ENCODE assay signal across 1 cellular context in the genomic region with DNA sequence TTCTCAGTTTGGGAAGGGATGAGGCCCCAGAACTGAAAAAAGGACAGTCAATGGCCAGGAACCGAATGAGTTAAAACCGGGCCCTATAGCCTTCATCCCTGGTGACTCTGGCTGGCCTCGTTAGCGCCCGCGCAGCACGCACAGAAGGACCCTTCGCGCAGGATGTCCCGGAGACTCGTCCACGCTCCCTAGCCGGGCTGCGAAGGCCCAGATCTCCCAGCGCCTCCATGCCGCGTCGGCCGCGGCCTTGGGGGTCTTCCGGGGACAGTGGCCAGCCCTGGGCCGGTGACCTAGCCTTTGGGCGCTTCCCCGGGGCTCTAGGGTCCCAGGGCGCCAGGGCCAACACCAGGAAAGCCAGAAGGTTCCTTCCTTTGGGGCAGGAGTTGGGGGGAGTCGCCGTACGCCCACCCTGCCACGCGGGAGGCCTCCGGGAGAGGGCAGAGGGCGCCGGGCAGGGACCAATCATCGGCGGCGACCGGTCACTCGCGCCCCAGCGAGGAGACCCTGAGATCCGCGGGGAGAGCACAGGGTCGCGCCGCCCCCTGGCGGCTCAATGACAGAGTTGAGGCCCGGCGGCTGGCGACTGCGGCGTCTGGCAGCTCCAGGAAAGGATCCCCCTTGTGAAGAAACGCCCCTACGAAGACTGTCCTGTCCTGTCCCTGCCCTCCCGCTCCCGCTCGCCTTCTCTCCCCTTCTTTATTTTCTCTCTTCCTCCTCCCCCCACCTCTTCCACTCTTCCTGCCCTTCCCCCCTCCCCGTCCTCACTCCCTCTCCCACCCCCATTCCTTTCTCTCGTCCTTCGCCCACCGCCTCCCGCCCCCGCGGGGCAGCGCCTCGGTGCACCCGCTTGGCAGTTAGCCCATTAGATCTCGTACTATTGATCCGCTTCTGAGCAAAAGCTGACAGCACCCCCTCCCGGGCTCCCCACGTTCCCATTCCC.
TF ChIP-seq lines count a peak whose summit lies in the region.

No MANE protein-coding gene starts in this region.

TF ChIP-seq in HEK293, 187 proteins besides CTCF, POLR2A, EP300 and RAD21 (continued from another document and continues in another):
- TF ChIP-seq ZNF639 (tag by site-specific recombination; IDR thresholded peaks at IDR 0.05): no peak
- no peak for TF ChIP-seq ZNF48 (tag by site-specific recombination; IDR thresholded peaks at IDR 0.05)
- TF ChIP-seq, protein P1, sequence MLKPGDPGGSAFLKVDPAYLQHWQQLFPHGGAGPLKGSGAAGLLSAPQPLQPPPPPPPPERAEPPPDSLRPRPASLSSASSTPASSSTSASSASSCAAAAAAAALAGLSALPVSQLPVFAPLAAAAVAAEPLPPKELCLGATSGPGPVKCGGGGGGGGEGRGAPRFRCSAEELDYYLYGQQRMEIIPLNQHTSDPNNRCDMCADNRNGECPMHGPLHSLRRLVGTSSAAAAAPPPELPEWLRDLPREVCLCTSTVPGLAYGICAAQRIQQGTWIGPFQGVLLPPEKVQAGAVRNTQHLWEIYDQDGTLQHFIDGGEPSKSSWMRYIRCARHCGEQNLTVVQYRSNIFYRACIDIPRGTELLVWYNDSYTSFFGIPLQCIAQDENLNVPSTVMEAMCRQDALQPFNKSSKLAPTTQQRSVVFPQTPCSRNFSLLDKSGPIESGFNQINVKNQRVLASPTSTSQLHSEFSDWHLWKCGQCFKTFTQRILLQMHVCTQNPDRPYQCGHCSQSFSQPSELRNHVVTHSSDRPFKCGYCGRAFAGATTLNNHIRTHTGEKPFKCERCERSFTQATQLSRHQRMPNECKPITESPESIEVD (tag by site-specific recombination; IDR thresholded peaks at IDR 0.05): no peak
- TF ChIP-seq ZNF544 (tag by site-specific recombination; IDR thresholded peaks at IDR 0.05): no peak
- TF ChIP-seq ZFP69B (tag by site-specific recombination; IDR thresholded peaks at IDR 0.05): peak; percentile 37; the same call in 1 of the 2 replicates
- TF ChIP-seq ZNF24 (tag by site-specific recombination; IDR thresholded peaks at IDR 0.05): no peak
- no peak for TF ChIP-seq BCL6B (tag by site-specific recombination; IDR thresholded peaks at IDR 0.05)
- no peak for TF ChIP-seq ZNF624 (tag by site-specific recombination; IDR thresholded peaks at IDR 0.05)
- peak; percentile 46; the same call in 1 of the 2 replicates for TF ChIP-seq ZBTB48 (tag by site-specific recombination; IDR thresholded peaks at IDR 0.05)
- no peak for TF ChIP-seq ZNF623 (tag by site-specific recombination; IDR thresholded peaks at IDR 0.05)
- TF ChIP-seq, protein P2, sequence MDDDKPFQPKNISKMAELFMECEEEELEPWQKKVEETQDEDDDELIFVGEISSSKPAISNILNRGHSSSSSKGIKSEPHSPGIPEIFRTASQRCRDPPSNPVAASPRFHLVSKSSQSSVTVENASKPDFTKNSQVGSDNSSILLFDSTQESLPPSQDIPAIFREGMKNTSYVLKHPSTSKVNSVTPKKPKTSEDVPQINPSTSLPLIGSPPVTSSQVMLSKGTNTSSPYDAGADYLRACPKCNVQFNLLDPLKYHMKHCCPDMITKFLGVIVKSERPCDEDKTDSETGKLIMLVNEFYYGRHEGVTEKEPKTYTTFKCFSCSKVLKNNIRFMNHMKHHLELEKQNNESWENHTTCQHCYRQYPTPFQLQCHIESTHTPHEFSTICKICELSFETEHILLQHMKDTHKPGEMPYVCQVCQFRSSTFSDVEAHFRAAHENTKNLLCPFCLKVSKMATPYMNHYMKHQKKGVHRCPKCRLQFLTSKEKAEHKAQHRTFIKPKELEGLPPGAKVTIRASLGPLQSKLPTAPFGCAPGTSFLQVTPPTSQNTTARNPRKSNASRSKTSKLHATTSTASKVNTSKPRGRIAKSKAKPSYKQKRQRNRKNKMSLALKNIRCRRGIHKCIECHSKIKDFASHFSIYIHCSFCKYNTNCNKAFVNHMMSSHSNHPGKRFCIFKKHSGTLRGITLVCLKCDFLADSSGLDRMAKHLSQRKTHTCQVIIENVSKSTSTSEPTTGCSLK (tag by site-specific recombination; IDR thresholded peaks at IDR 0.05): no peak
- no peak for TF ChIP-seq ZNF777 (tag by site-specific recombination; IDR thresholded peaks at IDR 0.05; ENCODE audit: borderline replicate concordance)
- no peak for TF ChIP-seq ZNF521 (tag by site-specific recombination; IDR thresholded peaks at IDR 0.05)
- TF ChIP-seq, protein P3, sequence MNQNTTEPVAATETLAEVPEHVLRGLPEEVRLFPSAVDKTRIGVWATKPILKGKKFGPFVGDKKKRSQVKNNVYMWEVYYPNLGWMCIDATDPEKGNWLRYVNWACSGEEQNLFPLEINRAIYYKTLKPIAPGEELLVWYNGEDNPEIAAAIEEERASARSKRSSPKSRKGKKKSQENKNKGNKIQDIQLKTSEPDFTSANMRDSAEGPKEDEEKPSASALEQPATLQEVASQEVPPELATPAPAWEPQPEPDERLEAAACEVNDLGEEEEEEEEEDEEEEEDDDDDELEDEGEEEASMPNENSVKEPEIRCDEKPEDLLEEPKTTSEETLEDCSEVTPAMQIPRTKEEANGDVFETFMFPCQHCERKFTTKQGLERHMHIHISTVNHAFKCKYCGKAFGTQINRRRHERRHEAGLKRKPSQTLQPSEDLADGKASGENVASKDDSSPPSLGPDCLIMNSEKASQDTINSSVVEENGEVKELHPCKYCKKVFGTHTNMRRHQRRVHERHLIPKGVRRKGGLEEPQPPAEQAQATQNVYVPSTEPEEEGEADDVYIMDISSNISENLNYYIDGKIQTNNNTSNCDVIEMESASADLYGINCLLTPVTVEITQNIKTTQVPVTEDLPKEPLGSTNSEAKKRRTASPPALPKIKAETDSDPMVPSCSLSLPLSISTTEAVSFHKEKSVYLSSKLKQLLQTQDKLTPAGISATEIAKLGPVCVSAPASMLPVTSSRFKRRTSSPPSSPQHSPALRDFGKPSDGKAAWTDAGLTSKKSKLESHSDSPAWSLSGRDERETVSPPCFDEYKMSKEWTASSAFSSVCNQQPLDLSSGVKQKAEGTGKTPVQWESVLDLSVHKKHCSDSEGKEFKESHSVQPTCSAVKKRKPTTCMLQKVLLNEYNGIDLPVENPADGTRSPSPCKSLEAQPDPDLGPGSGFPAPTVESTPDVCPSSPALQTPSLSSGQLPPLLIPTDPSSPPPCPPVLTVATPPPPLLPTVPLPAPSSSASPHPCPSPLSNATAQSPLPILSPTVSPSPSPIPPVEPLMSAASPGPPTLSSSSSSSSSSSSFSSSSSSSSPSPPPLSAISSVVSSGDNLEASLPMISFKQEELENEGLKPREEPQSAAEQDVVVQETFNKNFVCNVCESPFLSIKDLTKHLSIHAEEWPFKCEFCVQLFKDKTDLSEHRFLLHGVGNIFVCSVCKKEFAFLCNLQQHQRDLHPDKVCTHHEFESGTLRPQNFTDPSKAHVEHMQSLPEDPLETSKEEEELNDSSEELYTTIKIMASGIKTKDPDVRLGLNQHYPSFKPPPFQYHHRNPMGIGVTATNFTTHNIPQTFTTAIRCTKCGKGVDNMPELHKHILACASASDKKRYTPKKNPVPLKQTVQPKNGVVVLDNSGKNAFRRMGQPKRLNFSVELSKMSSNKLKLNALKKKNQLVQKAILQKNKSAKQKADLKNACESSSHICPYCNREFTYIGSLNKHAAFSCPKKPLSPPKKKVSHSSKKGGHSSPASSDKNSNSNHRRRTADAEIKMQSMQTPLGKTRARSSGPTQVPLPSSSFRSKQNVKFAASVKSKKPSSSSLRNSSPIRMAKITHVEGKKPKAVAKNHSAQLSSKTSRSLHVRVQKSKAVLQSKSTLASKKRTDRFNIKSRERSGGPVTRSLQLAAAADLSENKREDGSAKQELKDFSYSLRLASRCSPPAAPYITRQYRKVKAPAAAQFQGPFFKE (tag by site-specific recombination; IDR thresholded peaks at IDR 0.05; ENCODE audit: borderline replicate concordance): no peak
- TF ChIP-seq, protein P4, sequence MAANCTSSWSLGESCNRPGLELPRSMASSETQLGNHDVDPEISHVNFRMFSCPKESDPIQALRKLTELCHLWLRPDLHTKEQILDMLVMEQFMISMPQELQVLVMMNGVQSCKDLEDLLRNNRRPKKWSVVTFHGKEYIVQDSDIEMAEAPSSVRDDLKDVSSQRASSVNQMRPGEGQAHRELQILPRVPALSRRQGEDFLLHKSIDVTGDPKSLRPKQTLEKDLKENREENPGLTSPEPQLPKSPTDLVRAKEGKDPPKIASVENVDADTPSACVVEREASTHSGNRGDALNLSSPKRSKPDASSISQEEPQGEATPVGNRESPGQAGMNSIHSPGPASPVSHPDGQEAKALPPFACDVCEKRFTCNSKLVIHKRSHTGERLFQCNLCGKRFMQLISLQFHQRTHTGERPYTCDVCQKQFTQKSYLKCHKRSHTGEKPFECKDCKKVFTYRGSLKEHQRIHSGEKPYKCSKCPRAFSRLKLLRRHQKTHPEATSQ (tag by site-specific recombination; IDR thresholded peaks at IDR 0.05): no peak
- TF ChIP-seq ZNF350 (tag by site-specific recombination; IDR thresholded peaks at IDR 0.05): no peak
- TF ChIP-seq, protein P5, sequence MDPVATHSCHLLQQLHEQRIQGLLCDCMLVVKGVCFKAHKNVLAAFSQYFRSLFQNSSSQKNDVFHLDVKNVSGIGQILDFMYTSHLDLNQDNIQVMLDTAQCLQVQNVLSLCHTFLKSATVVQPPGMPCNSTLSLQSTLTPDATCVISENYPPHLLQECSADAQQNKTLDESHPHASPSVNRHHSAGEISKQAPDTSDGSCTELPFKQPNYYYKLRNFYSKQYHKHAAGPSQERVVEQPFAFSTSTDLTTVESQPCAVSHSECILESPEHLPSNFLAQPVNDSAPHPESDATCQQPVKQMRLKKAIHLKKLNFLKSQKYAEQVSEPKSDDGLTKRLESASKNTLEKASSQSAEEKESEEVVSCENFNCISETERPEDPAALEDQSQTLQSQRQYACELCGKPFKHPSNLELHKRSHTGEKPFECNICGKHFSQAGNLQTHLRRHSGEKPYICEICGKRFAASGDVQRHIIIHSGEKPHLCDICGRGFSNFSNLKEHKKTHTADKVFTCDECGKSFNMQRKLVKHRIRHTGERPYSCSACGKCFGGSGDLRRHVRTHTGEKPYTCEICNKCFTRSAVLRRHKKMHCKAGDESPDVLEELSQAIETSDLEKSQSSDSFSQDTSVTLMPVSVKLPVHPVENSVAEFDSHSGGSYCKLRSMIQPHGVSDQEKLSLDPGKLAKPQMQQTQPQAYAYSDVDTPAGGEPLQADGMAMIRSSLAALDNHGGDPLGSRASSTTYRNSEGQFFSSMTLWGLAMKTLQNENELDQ (tag by site-specific recombination; IDR thresholded peaks at IDR 0.05; ENCODE audit: low read depth): no peak
- no peak for TF ChIP-seq INSM2 (tag by site-specific recombination; IDR thresholded peaks at IDR 0.05)
- TF ChIP-seq ZNF670 (tag by site-specific recombination; IDR thresholded peaks at IDR 0.05; ENCODE audit: low read depth): no peak
- TF ChIP-seq ZNF214 (tag by site-specific recombination; IDR thresholded peaks at IDR 0.05; ENCODE audit: borderline replicate concordance): no peak
- TF ChIP-seq ZNF19 (tag by site-specific recombination; IDR thresholded peaks at IDR 0.05; ENCODE audit: low read depth): no peak
- TF ChIP-seq ZNF140 (tag by site-specific recombination; IDR thresholded peaks at IDR 0.05): no peak
- TF ChIP-seq OVOL3 (tag by site-specific recombination; IDR thresholded peaks at IDR 0.05): no peak
- TF ChIP-seq HOXA7 (CRISPR knock-in tag; IDR thresholded peaks at IDR 0.05; ENCODE audit: borderline replicate concordance): no peak
- TF ChIP-seq REST (tag by site-specific recombination; IDR thresholded peaks at IDR 0.05): no peak
- no peak for TF ChIP-seq ZNF768 (tag by site-specific recombination; IDR thresholded peaks at IDR 0.05)
- TF ChIP-seq ZIC2 (tag by site-specific recombination; IDR thresholded peaks at IDR 0.05): peak; percentile 58
